21 cellular contexts compared by ENCODE assay signal in the genomic region with DNA sequence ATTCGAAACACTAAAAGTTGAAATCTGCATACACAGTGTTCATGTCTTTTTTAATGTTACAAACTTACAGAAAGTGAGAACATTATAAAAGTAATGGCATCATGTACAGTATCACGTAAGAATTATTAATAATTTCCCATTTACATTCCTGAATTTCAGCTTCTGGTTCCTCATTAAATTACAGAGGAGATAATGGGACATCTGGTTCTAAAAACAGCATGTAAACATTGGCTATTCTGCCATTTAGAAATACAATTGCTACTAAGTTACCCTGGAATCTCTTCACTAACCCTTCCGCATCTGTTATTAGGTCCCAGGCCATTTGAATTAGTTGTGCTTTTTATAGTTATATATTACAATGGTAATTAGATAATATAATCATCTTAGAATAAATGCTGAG.
A peak's percentile ranks its signal among the peaks of the same experiment; 100 is the strongest.
DNase-seq lines count a peak whose midpoint lies in the region; ATAC-seq, FAIRE-seq and TF ChIP-seq lines count a peak whose summit lies in the region.
"Had no signal": no experiment of that assay in that cellular context is flagged by ENCODE, and none has a peak within 500 bp of the region (broad histone marks: within the 10 kb centered on the region; RNA-seq: fewer than 3 reads in every experiment).

No MANE protein-coding gene starts in this region.

- H3K27ac ChIP-seq in HCT116 (ENCODE audit: low read depth, low read length) (no peak overlapping the region), SK-N-SH (ENCODE audit: low read depth in 2 of 2, low read length in 1 of 2) (no peak overlapping the region)
- H3K27ac ChIP-seq: BLaER1 had no signal

- H3K4me1 ChIP-seq in HCT116 (ENCODE audit: control insufficient read depth in 1 of 2, insufficient read depth in 2 of 2, low read length in 2 of 2): no peaks in the 10 kb centered on the region
- H3K4me1 ChIP-seq in SK-N-SH (ENCODE audit: control insufficient read depth in 1 of 2, insufficient read depth in 2 of 2, low read depth in 1 of 2, low read length in 1 of 2): no peaks in the 10 kb centered on the region; a peak in 1 of 4 replicates
- H3K4me1 ChIP-seq: BLaER1 had no signal

- H3K4me3 ChIP-seq in HCT116 (replicated peaks in 1 of 2; ENCODE audit: low read depth in 1 of 2, low read length in 2 of 2): no peak overlapping the region
- H3K4me3 ChIP-seq in SK-N-SH (ENCODE audit: low read depth in 2 of 2, low read length in 1 of 2): no peak overlapping the region
- H3K4me3 ChIP-seq: BLaER1 had no signal

- H3F3A ChIP-seq in SK-N-SH (replicated peaks; ENCODE audit: insufficient read depth): no peaks in the 10 kb centered on the region

- RAD21 ChIA-PET in HCT116 (lab: Charles Lee; ENCODE audit: low non-redundant PET in 1 of 2, low total read pairs in 2 of 2, uncharacterized antibody in 2 of 2, unreplicated experiment in 2 of 2): no interaction called here

- POLR2A ChIA-PET in HCT116 (lab: Charles Lee) (no interaction called here), SK-N-SH (lab: Yijun Ruan, JAX) (no interaction called here)

- BruUV-seq in HCT116 (replicated peaks; lab: Mats Ljungman, UMichigan): no TSS peak

- H3K27me3 ChIP-seq in HCT116 (ENCODE audit: insufficient read depth, low read length) (no peaks in the 10 kb centered on the region), SK-N-SH (ENCODE audit: insufficient read depth) (no peaks in the 10 kb centered on the region)
- H3K27me3 ChIP-seq: BE2C, BLaER1 had no signal

- FAIRE-seq in D721Med (lab: Jason Lieb, UNC): peak; percentile 80
- FAIRE-seq: A204.1, G401.6, GM12891 had no signal

- H3K36me3 ChIP-seq in HCT116 (ENCODE audit: control insufficient read depth in 1 of 2, insufficient read depth in 2 of 2, low read length in 2 of 2) (no peaks in the 10 kb centered on the region; a peak in 1 of 4 replicates), SK-N-SH (replicated peaks in 1 of 2; ENCODE audit: control insufficient read depth in 1 of 2, insufficient read depth in 2 of 2, low read length in 1 of 2) (no peaks in the 10 kb centered on the region)
- H3K36me3 ChIP-seq: BE2C, BLaER1 had no signal

- intact Hi-C loops in HCT116 (cut with micrococcal nuclease): no loop called here

- WGBS in SK-N-SH (ENCODE audit: low lambda C conversion rate): 66% methylated on average over 3 of the region's 3 CpGs

- no peak for TF ChIP-seq POLR2A in HCT116 (IDR thresholded peaks at IDR 0.05; ENCODE audit: borderline replicate concordance, extremely low read depth, insufficient read depth, insufficient read length)

- no peak overlapping the region for H3K4me2 ChIP-seq in HCT116 (ENCODE audit: low read length)
- H3K4me2 ChIP-seq in SK-N-SH: no peak overlapping the region
- H3K4me2 ChIP-seq: BLaER1 had no signal

- H4K20me1 ChIP-seq in HCT116 (ENCODE audit: insufficient read depth): no peaks in the 10 kb centered on the region
- H4K20me1 ChIP-seq in SK-N-SH (ENCODE audit: insufficient read depth): no peaks in the 10 kb centered on the region
- H4K20me1 ChIP-seq: BLaER1 had no signal

- no peak overlapping the region for H3K27ac Mint-ChIP-seq in type B pancreatic cell
- H3K27ac Mint-ChIP-seq: CD14-positive monocyte; CD4-positive, alpha-beta memory T cell; CD4-positive, CD25-positive, alpha-beta regulatory T cell; CD8-positive, alpha-beta memory T cell had no signal

- H3K9me3 ChIP-seq in HCT116 (ENCODE audit: control insufficient read depth in 1 of 2, insufficient read depth in 1 of 2, low read depth in 1 of 2, low read length in 2 of 2) (no peaks in the 10 kb centered on the region), SK-N-SH (no peaks in the 10 kb centered on the region)
- H3K9me3 ChIP-seq: BE2C, BLaER1 had no signal

- no peak for DNase-seq in D721Med (ENCODE audit: insufficient read length, low spot score)
- DNase-seq in HCT116 (ENCODE audit: low read depth, low spot score): no peak
- DNase-seq in SK-N-SH: peak; percentile 36
- no peak for DNase-seq in type B pancreatic cell (ENCODE audit: extremely low spot score, unreplicated experiment)
- DNase-seq: 8988T; ACHN; BE2C; C1 segment of cervical spinal cord; CD4-positive, alpha-beta memory T cell; CD4-positive, CD25-positive, alpha-beta regulatory T cell; CD8-positive, alpha-beta memory T cell; COR-L47; DMS79 treated with DMSO at 0.1 percent for 48 hours; GF-D8 had no signal

- no peak overlapping the region for H3K4me3 Mint-ChIP-seq in type B pancreatic cell
- H3K4me3 Mint-ChIP-seq: CD14-positive monocyte; CD4-positive, alpha-beta memory T cell; CD4-positive, CD25-positive, alpha-beta regulatory T cell; CD8-positive, alpha-beta memory T cell had no signal

- H3K27me3 Mint-ChIP-seq in type B pancreatic cell: no peaks in the 10 kb centered on the region
- H3K27me3 Mint-ChIP-seq: CD4-positive, alpha-beta memory T cell; CD4-positive, CD25-positive, alpha-beta regulatory T cell; CD8-positive, alpha-beta memory T cell had no signal

- ATAC-seq in HCT116 (no peak), HG03521 (IDR thresholded peaks at IDR 0.05; ENCODE audit: unreplicated experiment) (no peak), GM18907 (IDR thresholded peaks at IDR 0.05; ENCODE audit: unreplicated experiment) (no peak)

- no peaks in the 10 kb centered on the region for H3K79me2 ChIP-seq in HCT116 (ENCODE audit: insufficient read depth, low read length)
- H3K79me2 ChIP-seq in SK-N-SH (ENCODE audit: insufficient read depth): no peaks in the 10 kb centered on the region

- no peaks in the 10 kb centered on the region for H3K4me1 Mint-ChIP-seq in type B pancreatic cell (ENCODE audit: unreplicated experiment)
- H3K4me1 Mint-ChIP-seq: CD4-positive, alpha-beta memory T cell; CD4-positive, CD25-positive, alpha-beta regulatory T cell; CD8-positive, alpha-beta memory T cell had no signal

- CTCF ChIA-PET in HCT116 (lab: Charles Lee): no interaction called here
- CTCF ChIA-PET in SK-N-SH (lab: Yijun Ruan, JAX): no interaction called here

- TF ChIP-seq RAD21 in HCT116 (IDR thresholded peaks at IDR 0.05; ENCODE audit: low read depth) (no peak), SK-N-SH (IDR thresholded peaks at IDR 0.05; ENCODE audit: low read length) (no peak)

- H3K9me3 Mint-ChIP-seq in type B pancreatic cell: no peaks in the 10 kb centered on the region

- TF ChIP-seq CTCF in D721Med (IDR thresholded peaks at IDR 0.05; ENCODE audit: insufficient read depth, missing control alignments) (no peak), HCT116 (IDR thresholded peaks at IDR 0.05 in 2 of 3, conservative IDR thresholded peaks at IDR 0.05 in 1 of 3; ENCODE audit: borderline replicate concordance in 1 of 3, insufficient read depth in 1 of 3, low read depth in 2 of 3, low read length in 2 of 3) (no peak), SK-N-SH (IDR thresholded peaks at IDR 0.05) (no peak), type B pancreatic cell (conservative IDR thresholded peaks at IDR 0.05) (no peak)

- no peaks in the 10 kb centered on the region for H3K9me2 ChIP-seq in HCT116 (ENCODE audit: insufficient read depth)
- H3K9me2 ChIP-seq in SK-N-SH: no peaks in the 10 kb centered on the region

- H2AFZ ChIP-seq in HCT116 (ENCODE audit: low read depth, low read length, poor library complexity, severe bottlenecking) (peak overlapping the region; percentile 51), SK-N-SH (ENCODE audit: low read depth) (no peak overlapping the region)

- H3K9ac ChIP-seq in HCT116 (ENCODE audit: low read length) (no peak overlapping the region), SK-N-SH (no peak overlapping the region)
- H3K9ac ChIP-seq: BLaER1 had no signal

- peak in 1 of 2 experiments; percentile 70; a peak in 2 of 4 replicates for TF ChIP-seq EP300 in SK-N-SH (IDR thresholded peaks at IDR 0.05; ENCODE audit: borderline replicate concordance in 1 of 2, low read depth in 1 of 2, low read length in 1 of 2)

- H3K36me3 Mint-ChIP-seq in type B pancreatic cell: no peaks in the 10 kb centered on the region
- H3K36me3 Mint-ChIP-seq: CD14-positive monocyte; CD4-positive, alpha-beta memory T cell; CD4-positive, CD25-positive, alpha-beta regulatory T cell; CD8-positive, alpha-beta memory T cell had no signal

TF ChIP-seq in SK-N-SH, 30 proteins besides CTCF, POLR2A, EP300 and RAD21 (continues in another document):
- TF ChIP-seq YY1 (IDR thresholded peaks at IDR 0.05; ENCODE audit: low read depth): no peak
- no peak for TF ChIP-seq GABPA (IDR thresholded peaks at IDR 0.05; ENCODE audit: low read depth)
- peak; percentile 23 for TF ChIP-seq CHD2 (IDR thresholded peaks at IDR 0.05; ENCODE audit: low read length, partially characterized antibody)
- TF ChIP-seq, protein P1, sequence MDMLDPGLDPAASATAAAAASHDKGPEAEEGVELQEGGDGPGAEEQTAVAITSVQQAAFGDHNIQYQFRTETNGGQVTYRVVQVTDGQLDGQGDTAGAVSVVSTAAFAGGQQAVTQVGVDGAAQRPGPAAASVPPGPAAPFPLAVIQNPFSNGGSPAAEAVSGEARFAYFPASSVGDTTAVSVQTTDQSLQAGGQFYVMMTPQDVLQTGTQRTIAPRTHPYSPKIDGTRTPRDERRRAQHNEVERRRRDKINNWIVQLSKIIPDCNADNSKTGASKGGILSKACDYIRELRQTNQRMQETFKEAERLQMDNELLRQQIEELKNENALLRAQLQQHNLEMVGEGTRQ (IDR thresholded peaks at IDR 0.05; ENCODE audit: borderline replicate concordance, low read depth, low read length): no peak
- TF ChIP-seq FOSL2 (IDR thresholded peaks at IDR 0.05; ENCODE audit: borderline replicate concordance, low read depth): no peak
- TF ChIP-seq, protein P2, sequence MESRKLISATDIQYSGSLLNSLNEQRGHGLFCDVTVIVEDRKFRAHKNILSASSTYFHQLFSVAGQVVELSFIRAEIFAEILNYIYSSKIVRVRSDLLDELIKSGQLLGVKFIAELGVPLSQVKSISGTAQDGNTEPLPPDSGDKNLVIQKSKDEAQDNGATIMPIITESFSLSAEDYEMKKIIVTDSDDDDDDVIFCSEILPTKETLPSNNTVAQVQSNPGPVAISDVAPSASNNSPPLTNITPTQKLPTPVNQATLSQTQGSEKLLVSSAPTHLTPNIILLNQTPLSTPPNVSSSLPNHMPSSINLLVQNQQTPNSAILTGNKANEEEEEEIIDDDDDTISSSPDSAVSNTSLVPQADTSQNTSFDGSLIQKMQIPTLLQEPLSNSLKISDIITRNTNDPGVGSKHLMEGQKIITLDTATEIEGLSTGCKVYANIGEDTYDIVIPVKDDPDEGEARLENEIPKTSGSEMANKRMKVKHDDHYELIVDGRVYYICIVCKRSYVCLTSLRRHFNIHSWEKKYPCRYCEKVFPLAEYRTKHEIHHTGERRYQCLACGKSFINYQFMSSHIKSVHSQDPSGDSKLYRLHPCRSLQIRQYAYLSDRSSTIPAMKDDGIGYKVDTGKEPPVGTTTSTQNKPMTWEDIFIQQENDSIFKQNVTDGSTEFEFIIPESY (IDR thresholded peaks at IDR 0.05; ENCODE audit: borderline replicate concordance, low read depth): no peak
- no peak for TF ChIP-seq NFIC (IDR thresholded peaks at IDR 0.05; ENCODE audit: borderline replicate concordance)
- TF ChIP-seq TEAD4 (IDR thresholded peaks at IDR 0.05; ENCODE audit: borderline replicate concordance, insufficient read depth): no peak
- TF ChIP-seq GATA2 (CRISPR knock-in tag; IDR thresholded peaks at IDR 0.05): peak; percentile 41; the same call in 1 of the 2 replicates
